In the genomic region with DNA sequence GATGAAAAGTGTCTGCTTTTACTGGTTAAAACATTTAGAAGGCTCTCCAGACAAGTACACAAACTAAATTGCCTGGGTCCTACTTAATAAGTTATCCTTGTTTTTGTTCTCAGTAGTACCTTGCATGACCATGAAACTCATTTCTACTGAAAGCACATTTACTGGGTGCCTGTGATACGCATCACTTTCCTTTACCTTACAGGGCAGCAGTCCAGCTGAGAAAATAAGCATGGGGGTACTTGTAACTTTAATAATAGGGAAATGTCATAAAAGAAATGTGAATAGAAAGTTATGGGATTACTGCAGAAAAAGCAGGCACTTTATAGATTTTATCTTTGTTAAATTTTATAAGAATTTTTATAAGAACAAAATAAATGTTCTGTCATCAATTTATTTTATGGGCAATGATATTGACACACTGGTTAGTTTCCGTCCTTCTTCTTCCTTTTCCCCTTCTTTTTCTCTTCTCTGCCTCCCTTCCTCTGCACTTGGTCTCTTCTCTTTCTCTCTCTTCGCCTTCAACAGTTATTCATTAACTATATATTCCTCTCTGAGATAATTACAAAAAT, we compare ENCODE assay signal across 15 cellular contexts.
DNase-seq lines count a peak whose midpoint lies in the region; ATAC-seq and TF ChIP-seq lines count a peak whose summit lies in the region.
"Had no signal": no experiment of that assay in that cellular context is flagged by ENCODE, and none has a peak within 500 bp of the region (broad histone marks: within the 10 kb centered on the region; RNA-seq: fewer than 3 reads in every experiment).

No MANE protein-coding gene starts in this region.

- H3K4me3 ChIP-seq in LNCaP clone FGC (ENCODE audit: low read depth, low read length): peak overlapping the region; percentile 9; the same call in 1 of the 2 replicates
- no peak overlapping the region for H3K4me3 ChIP-seq in CD4-positive, alpha-beta memory T cell (ENCODE audit: low read length in 2 of 2)
- H3K4me3 ChIP-seq: BLaER1 treated with 17β-estradiol and CSF1 and Interleukin-3, amounts not matched to agents 10 nM and 100 nM; GM23338 had no signal

- H3K4me3 Mint-ChIP-seq in activated naive CD4-positive, alpha-beta T cell treated with anti-CD3 and anti-CD28 coated beads, Interleukin-2, amount 50 U/mL, for 24 hours: no peak overlapping the region
- H3K4me3 Mint-ChIP-seq in stimulated activated naive B cell treated with anti-CD40 and anti-IgM and Interleukin-4, amounts not matched to agents 10 μg/mL and 1 μg/mL and 100 μg/mL, for 72 hours: no peak overlapping the region
- H3K4me3 Mint-ChIP-seq in CD4-positive, alpha-beta memory T cell: no peak overlapping the region
- H3K4me3 Mint-ChIP-seq: CD4-positive, CD25-positive, alpha-beta regulatory T cell; GM23338 had no signal

- no peaks in the 10 kb centered on the region for H3K4me1 Mint-ChIP-seq in activated naive CD4-positive, alpha-beta T cell treated with anti-CD3 and anti-CD28 coated beads, Interleukin-2, amount 50 U/mL, for 24 hours
- H3K4me1 Mint-ChIP-seq in stimulated activated naive B cell treated with anti-CD40 and anti-IgM and Interleukin-4, amounts not matched to agents 10 μg/mL and 1 μg/mL and 100 μg/mL, for 72 hours: no peaks in the 10 kb centered on the region
- H3K4me1 Mint-ChIP-seq in CD4-positive, alpha-beta memory T cell: no peaks in the 10 kb centered on the region

- H3K36me3 Mint-ChIP-seq in activated naive CD4-positive, alpha-beta T cell treated with anti-CD3 and anti-CD28 coated beads, Interleukin-2, amount 50 U/mL, for 24 hours: peaks cover 36% of the 10 kb centered on the region
- H3K36me3 Mint-ChIP-seq in stimulated activated naive B cell treated with anti-CD40 and anti-IgM and Interleukin-4, amounts not matched to agents 10 μg/mL and 1 μg/mL and 100 μg/mL, for 72 hours: peaks cover 17 to 19% of the 10 kb centered on the region in 2 donors
- H3K36me3 Mint-ChIP-seq in CD4-positive, alpha-beta memory T cell: peaks cover 47 to 54% of the 10 kb centered on the region in 2 donors

- no peaks in the 10 kb centered on the region for H3K27me3 ChIP-seq in CD4-positive, alpha-beta memory T cell (ENCODE audit: insufficient read depth, low read length)
- H3K27me3 ChIP-seq: BLaER1 treated with 17β-estradiol and CSF1 and Interleukin-3, amounts not matched to agents 10 nM and 100 nM had no signal

- POLR2A ChIA-PET in CD4-positive, alpha-beta memory T cell (lab: Charles Lee; ENCODE audit: partially characterized antibody): no interaction called here

- no peaks in the 10 kb centered on the region for H3K9me3 Mint-ChIP-seq in activated naive CD4-positive, alpha-beta T cell treated with anti-CD3 and anti-CD28 coated beads, Interleukin-2, amount 50 U/mL, for 24 hours
- no peaks in the 10 kb centered on the region for H3K9me3 Mint-ChIP-seq in stimulated activated naive B cell treated with anti-CD40 and anti-IgM and Interleukin-4, amounts not matched to agents 10 μg/mL and 1 μg/mL and 100 μg/mL, for 72 hours
- H3K9me3 Mint-ChIP-seq in CD4-positive, alpha-beta memory T cell: no peaks in the 10 kb centered on the region
- H3K9me3 Mint-ChIP-seq: GM23338 had no signal

- peak overlapping the region; percentile 11 for H3K27ac Mint-ChIP-seq in activated naive CD4-positive, alpha-beta T cell treated with anti-CD3 and anti-CD28 coated beads, Interleukin-2, amount 50 U/mL, for 24 hours
- peak overlapping the region; percentile 62 for H3K27ac Mint-ChIP-seq in stimulated activated naive B cell treated with anti-CD40 and anti-IgM and Interleukin-4, amounts not matched to agents 10 μg/mL and 1 μg/mL and 100 μg/mL, for 72 hours
- no peak overlapping the region for H3K27ac Mint-ChIP-seq in CD4-positive, alpha-beta memory T cell
- H3K27ac Mint-ChIP-seq: GM23338 had no signal

- CTCF ChIA-PET in CD4-positive, alpha-beta memory T cell (lab: Charles Lee; ENCODE audit: partially characterized antibody): no interaction called here

- no peaks in the 10 kb centered on the region for H3K9me3 ChIP-seq in CD4-positive, alpha-beta memory T cell (ENCODE audit: control insufficient read depth in 1 of 2, low read length in 2 of 2)

- H3K27ac ChIP-seq in CD4-positive, alpha-beta memory T cell (ENCODE audit: low read depth, low read length): no peak overlapping the region
- H3K27ac ChIP-seq: BLaER1 treated with 17β-estradiol and CSF1 and Interleukin-3, amounts not matched to agents 10 nM and 100 nM had no signal

- DNase-seq in activated naive CD4-positive, alpha-beta T cell treated with anti-CD3 and anti-CD28 coated beads, Interleukin-2, amount 50 U/mL, for 16 hours: no peak
- DNase-seq in LNCaP clone FGC (ENCODE audit: low read depth): peak; percentile 87
- peak; percentile 23 for DNase-seq in left kidney (ENCODE audit: low read depth, low spot score)
- DNase-seq in stimulated activated naive B cell treated with anti-CD40 and anti-IgM and Interleukin-4, amounts not matched to agents 10 μg/mL and 1 μg/mL and 100 μg/mL, for 72 hours: no peak
- no peak for DNase-seq in CD4-positive, alpha-beta memory T cell
- DNase-seq in NCI-H2081 (lab: John Stamatoyannopoulos, UW): no peak
- DNase-seq: ACHN; Calu3; CD4-positive, CD25-positive, alpha-beta regulatory T cell; DMS 273 treated with DMSO at 0.1 percent for 48 hours; EL; H7 had no signal

- ATAC-seq in stimulated activated naive B cell treated with anti-CD40 and anti-IgM and Interleukin-4, amounts not matched to agents 10 μg/mL and 1 μg/mL and 100 μg/mL, for 72 hours (replicated peaks): no peak
- ATAC-seq: GM23338 had no signal

- H3K27me3 Mint-ChIP-seq in activated naive CD4-positive, alpha-beta T cell treated with anti-CD3 and anti-CD28 coated beads, Interleukin-2, amount 50 U/mL, for 24 hours: no peaks in the 10 kb centered on the region
- no peaks in the 10 kb centered on the region for H3K27me3 Mint-ChIP-seq in stimulated activated naive B cell treated with anti-CD40 and anti-IgM and Interleukin-4, amounts not matched to agents 10 μg/mL and 1 μg/mL and 100 μg/mL, for 72 hours
- H3K27me3 Mint-ChIP-seq in CD4-positive, alpha-beta memory T cell: no peaks in the 10 kb centered on the region
- H3K27me3 Mint-ChIP-seq: CD4-positive, CD25-positive, alpha-beta regulatory T cell had no signal

- TF ChIP-seq CTCF in LNCaP clone FGC (IDR thresholded peaks at IDR 0.05; ENCODE audit: control insufficient read depth, extremely low read depth, insufficient read depth): no peak

- intact Hi-C loops in CD4-positive, alpha-beta memory T cell (cut with micrococcal nuclease): no loop called here

- H3K36me3 ChIP-seq in CD4-positive, alpha-beta memory T cell (ENCODE audit: insufficient read depth, low read length): peaks cover 4% of the 10 kb centered on the region

- H3K4me1 ChIP-seq in CD4-positive, alpha-beta memory T cell (ENCODE audit: insufficient read depth, low read length): no peaks in the 10 kb centered on the region
- H3K4me1 ChIP-seq: BLaER1 treated with 17β-estradiol and CSF1 and Interleukin-3, amounts not matched to agents 10 nM and 100 nM had no signal

Comparison
In these comparisons a context has a peak if more than half of its experiments do, and no peak if none do; other contexts are left out.
1. H3K27ac Mint-ChIP-seq: peak in activated naive CD4-positive, alpha-beta T cell treated with anti-CD3 and anti-CD28 coated beads, Interleukin-2, amount 50 U/mL, for 24 hours (single experiment) and stimulated activated naive B cell treated with anti-CD40 and anti-IgM and Interleukin-4, amounts not matched to agents 10 μg/mL and 1 μg/mL and 100 μg/mL, for 72 hours (single experiment); none in CD4-positive, alpha-beta memory T cell (0 of 7).
2. DNase-seq: peak in LNCaP clone FGC (single experiment) and left kidney (single experiment); none in activated naive CD4-positive, alpha-beta T cell treated with anti-CD3 and anti-CD28 coated beads, Interleukin-2, amount 50 U/mL, for 16 hours (single experiment), stimulated activated naive B cell treated with anti-CD40 and anti-IgM and Interleukin-4, amounts not matched to agents 10 μg/mL and 1 μg/mL and 100 μg/mL, for 72 hours (single experiment), CD4-positive, alpha-beta memory T cell (0 of 5) and NCI-H2081 (0 of 2).